In the genomic region with DNA sequence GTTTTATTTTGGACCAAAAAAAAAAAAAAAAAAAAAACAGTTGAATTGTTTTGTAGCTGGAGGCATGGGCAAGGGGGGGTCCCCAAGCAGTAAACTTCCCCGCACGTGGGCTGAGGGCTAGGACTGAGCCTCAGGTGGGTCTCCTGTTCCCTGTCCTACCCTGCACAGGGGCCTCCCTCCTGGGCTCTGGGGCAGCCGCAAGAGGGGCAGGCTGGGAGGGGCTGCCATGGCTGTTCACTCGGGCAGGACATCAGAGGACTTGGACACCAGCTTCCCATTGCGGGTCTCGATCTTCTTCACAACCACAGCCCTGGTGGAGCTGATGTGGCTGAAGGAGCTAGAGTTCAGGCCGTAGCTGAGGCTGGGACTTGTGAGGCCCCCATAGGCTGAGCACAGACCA, we compare ENCODE assay signal across 9 cellular contexts.
"Had no signal": no experiment of that assay in that cellular context is flagged by ENCODE, and none has a peak within 500 bp of the region (broad histone marks: within the 10 kb centered on the region; RNA-seq: fewer than 3 reads in every experiment).

No MANE protein-coding gene starts in this region.

- H3K9me3 ChIP-seq: transverse colon had no signal

- H3K36me3 ChIP-seq: transverse colon had no signal

- H3K27ac Mint-ChIP-seq: activated naive CD4-positive, alpha-beta T cell treated with anti-CD3 and anti-CD28 coated beads for 36 hours; activated T-helper 17 cell treated with anti-CD3 and anti-CD28 coated beads, Interleukin-2, amount 50 U/mL, for 72 hours; T-helper 2 cell treated with Interferon-gamma antibody and Interleukin-4, amounts not matched to agents 5 μg/mL and 100 μg/mL, for 36 hours had no signal

- H3K27me3 Mint-ChIP-seq: activated T-helper 17 cell treated with anti-CD3 and anti-CD28 coated beads, Interleukin-2, amount 50 U/mL, for 72 hours; central memory CD8-positive, alpha-beta T cell had no signal

- DNase-seq: activated CD4-positive, alpha-beta T cell treated with anti-CD3 and anti-CD28 coated beads, Interleukin-2, amount 50 U/mL, for 1 hour; activated naive CD4-positive, alpha-beta T cell treated with anti-CD3 and anti-CD28 coated beads for 36 hours; activated T-cell treated with anti-CD3 and anti-CD28 coated beads for 4 hours; retina; transverse colon had no signal

- ATAC-seq: activated T-helper 17 cell treated with anti-CD3 and anti-CD28 coated beads, Interleukin-2, amount 50 U/mL, for 72 hours had no signal

- H3K4me3 ChIP-seq: transverse colon had no signal

- H3K4me1 Mint-ChIP-seq: central memory CD8-positive, alpha-beta T cell; neural crest cell had no signal

- H3K27me3 ChIP-seq: transverse colon had no signal

- H3K4me3 Mint-ChIP-seq: activated naive CD4-positive, alpha-beta T cell treated with anti-CD3 and anti-CD28 coated beads for 36 hours; activated T-helper 17 cell treated with anti-CD3 and anti-CD28 coated beads, Interleukin-2, amount 50 U/mL, for 72 hours; central memory CD8-positive, alpha-beta T cell; neural crest cell; T-helper 2 cell treated with Interferon-gamma antibody and Interleukin-4, amounts not matched to agents 5 μg/mL and 100 μg/mL, for 36 hours had no signal

- H3K9me3 Mint-ChIP-seq: activated naive CD4-positive, alpha-beta T cell treated with anti-CD3 and anti-CD28 coated beads for 36 hours; activated T-helper 17 cell treated with anti-CD3 and anti-CD28 coated beads, Interleukin-2, amount 50 U/mL, for 72 hours; central memory CD8-positive, alpha-beta T cell; neural crest cell; T-helper 2 cell treated with Interferon-gamma antibody and Interleukin-4, amounts not matched to agents 5 μg/mL and 100 μg/mL, for 36 hours had no signal
